9 cellular contexts compared by ENCODE assay signal in the genomic region with DNA sequence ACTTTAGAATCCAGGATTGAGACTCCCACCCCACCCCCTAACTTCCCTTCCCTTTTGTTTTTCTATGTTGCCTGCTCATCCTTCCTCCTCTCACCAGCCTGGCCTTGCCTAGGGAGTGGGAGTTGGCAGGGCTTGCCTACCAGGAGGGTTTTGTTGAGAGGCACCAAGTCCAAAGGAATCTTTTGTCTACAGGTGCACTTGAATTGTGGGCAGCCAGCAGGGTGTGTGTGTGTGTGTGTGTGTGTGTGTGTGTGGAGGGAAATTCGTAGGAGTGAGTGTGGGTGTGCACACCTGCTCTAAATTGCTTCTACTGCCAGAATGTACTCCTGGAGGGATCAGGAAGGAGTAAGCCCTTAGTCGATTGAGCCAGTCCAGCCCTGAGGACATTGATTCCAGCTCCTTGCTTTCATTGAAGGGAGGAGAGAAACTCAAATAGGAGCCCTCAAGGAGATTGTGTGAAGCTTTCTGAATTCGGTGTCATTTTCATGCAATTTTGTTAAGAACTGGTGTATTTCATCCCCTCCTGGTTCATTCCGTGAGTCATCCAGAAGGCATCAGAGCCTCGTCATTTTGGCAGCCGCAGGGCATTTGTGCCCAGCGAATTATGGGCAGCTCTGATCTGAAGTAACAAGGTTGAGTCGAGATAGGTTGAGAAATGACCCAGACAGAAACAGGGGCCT.
A peak's percentile ranks its signal among the peaks of the same experiment; 100 is the strongest.
DNase-seq lines count a peak whose midpoint lies in the region; ATAC-seq and TF ChIP-seq lines count a peak whose summit lies in the region.
"Had no signal": no experiment of that assay in that cellular context is flagged by ENCODE, and none has a peak within 500 bp of the region (broad histone marks: within the 10 kb centered on the region; RNA-seq: fewer than 3 reads in every experiment).

No MANE protein-coding gene starts in this region.

- TF ChIP-seq CTCF in H9 (conservative IDR thresholded peaks at IDR 0.05): no peak
- no peak for TF ChIP-seq CTCF in natural killer cell (IDR thresholded peaks at IDR 0.05)
- no peak for TF ChIP-seq CTCF in A673 (conservative IDR thresholded peaks at IDR 0.05; ENCODE audit: low read depth, low read length)

- no peaks in the 10 kb centered on the region for H3K79me2 ChIP-seq in H9 (ENCODE audit: insufficient read depth, low read length)

- H3K4me2 ChIP-seq in H9 (ENCODE audit: insufficient read depth, insufficient read length, low read length): no peak overlapping the region
- H3K4me2 ChIP-seq in neuronal stem cell (ENCODE audit: insufficient read depth, low read length, poor library complexity, severe bottlenecking): no peak overlapping the region

- no peak overlapping the region for H3K4me3 ChIP-seq in neuronal stem cell (ENCODE audit: low read length in 2 of 2)
- no peak overlapping the region for H3K4me3 ChIP-seq in A673 (ENCODE audit: low read depth, low read length, poor library complexity, severe bottlenecking)

- H3K14ac ChIP-seq in H9 (ENCODE audit: insufficient read depth, low read length): peak overlapping the region; percentile 59; the same call in 1 of the 2 replicates
- H3K14ac ChIP-seq in neuronal stem cell (ENCODE audit: low read length): no peak overlapping the region

- DNase-seq in A172 (ENCODE audit: low spot score) (peak; percentile 91), H9 (no peak), inferior parietal cortex (ENCODE audit: extremely low spot score) (peak; percentile 35), natural killer cell (no peak), neuronal stem cell (ENCODE audit: low spot score) (no peak), A673 (ENCODE audit: low spot score) (no peak)
- DNase-seq: activated naive CD4-positive, alpha-beta T cell treated with Interleukin-2 at 50 U/mL for 16 hours had no signal

- H3K9me3 ChIP-seq in H9 (ENCODE audit: control insufficient read depth, low read depth, low read length) (no peaks in the 10 kb centered on the region), neuronal stem cell (replicated peaks in 1 of 2; ENCODE audit: control insufficient read depth in 2 of 2, insufficient read depth in 1 of 2, low read depth in 1 of 2, low read length in 2 of 2) (peaks cover 0 to 2% of the 10 kb centered on the region in 2 donors), A673 (ENCODE audit: low read depth, low read length, poor library complexity, severe bottlenecking) (no peaks in the 10 kb centered on the region)

- intact Hi-C loops in natural killer cell (cut with micrococcal nuclease) (no loop called here), A673 (cut with micrococcal nuclease; ENCODE audit: unreplicated experiment) (no loop called here)

- H3K27me3 ChIP-seq in H9 (ENCODE audit: insufficient read depth, low read length) (no peaks in the 10 kb centered on the region), neuronal stem cell (ENCODE audit: control insufficient read depth in 3 of 3, insufficient read depth in 3 of 3, low read depth in 1 of 3, low read length in 3 of 3) (no peaks in the 10 kb centered on the region), A673 (replicated peaks; ENCODE audit: insufficient read depth, low read depth, low read length, poor library complexity) (no peaks in the 10 kb centered on the region)

- H3K4ac ChIP-seq in H9 (ENCODE audit: low read depth, low read length): no peak overlapping the region
- H3K4ac ChIP-seq in neuronal stem cell (ENCODE audit: low read length): no peak overlapping the region

- BruUV-seq in A673 (replicated peaks; lab: Mats Ljungman, UMichigan): no TSS peak

- no peaks in the 10 kb centered on the region for H3K79me1 ChIP-seq in H9 (ENCODE audit: insufficient read depth, low read depth, low read length, poor library complexity, severe bottlenecking)
- no peaks in the 10 kb centered on the region for H3K79me1 ChIP-seq in neuronal stem cell (ENCODE audit: low read depth, low read length)

- ATAC-seq in natural killer cell: no peak
- no peak for ATAC-seq in HG03135 (IDR thresholded peaks at IDR 0.05; ENCODE audit: unreplicated experiment)

- peaks cover 2 to 5% (median 3%) of the 10 kb centered on the region in 3 experiments; a peak in 6 of 7 replicates for H3K36me3 Mint-ChIP-seq in H9 (ENCODE audit: insufficient read depth in 1 of 3, low read depth in 3 of 3)
- H3K36me3 Mint-ChIP-seq in natural killer cell: no peaks in the 10 kb centered on the region

- no peaks in the 10 kb centered on the region for H3K23me2 ChIP-seq in H9 (ENCODE audit: insufficient read length, low read depth, low read length, poor library complexity, severe bottlenecking)

- H3K27me3 Mint-ChIP-seq in H9 (ENCODE audit: low read depth) (no peaks in the 10 kb centered on the region), natural killer cell (ENCODE audit: low read depth in 2 of 2) (no peaks in the 10 kb centered on the region)

- H3K23ac ChIP-seq in H9 (ENCODE audit: insufficient read length, low read depth, low read length) (no peak overlapping the region), neuronal stem cell (ENCODE audit: low read depth, low read length, poor library complexity) (no peak overlapping the region)

- H3K27ac ChIP-seq in H9 (ENCODE audit: insufficient read length, low read depth, low read length): no peak overlapping the region
- H3K27ac ChIP-seq in angular gyrus (ENCODE audit: low read depth, low read length): peak overlapping the region; percentile 80
- H3K27ac ChIP-seq in neuronal stem cell (replicated peaks; ENCODE audit: low read length): no peak overlapping the region
- H3K27ac ChIP-seq in A673 (ENCODE audit: low read depth, low read length, poor library complexity, severe bottlenecking): no peak overlapping the region

- H3K27ac Mint-ChIP-seq in H9: peak overlapping the region in 1 of 3 experiments; percentile 62; a peak in 2 of 7 replicates
- peak overlapping the region in 1 of 2 donors; percentile 25 for H3K27ac Mint-ChIP-seq in natural killer cell

- H2BK5ac ChIP-seq in H9 (ENCODE audit: insufficient read length, low read length) (no peak overlapping the region), neuronal stem cell (ENCODE audit: low read length) (no peak overlapping the region)

- H2AFZ ChIP-seq in H9 (ENCODE audit: low read length): no peak overlapping the region
- H2AFZ ChIP-seq in neuronal stem cell (ENCODE audit: low read length): no peak overlapping the region

- POLR2A ChIA-PET in A673 (lab: Charles Lee; ENCODE audit: low non-redundant PET): interaction anchor here (0.6 kb wide), 1 partner anchor 21 kb away, joined by 10 read pairs; no protein-coding TSS in a partner anchor

- H3T11ph ChIP-seq in H9 (ENCODE audit: low read length): no peak overlapping the region

- H3K9ac ChIP-seq in H9 (ENCODE audit: extremely low read depth, insufficient read length, low read length): no peak overlapping the region
- no peak overlapping the region for H3K9ac ChIP-seq in neuronal stem cell (ENCODE audit: low read depth, low read length, poor library complexity)

- peaks cover 14 to 16% of the 10 kb centered on the region in 2 experiments for H3K4me1 Mint-ChIP-seq in H9
- peaks cover 66 to 68% of the 10 kb centered on the region in 2 donors for H3K4me1 Mint-ChIP-seq in natural killer cell

- H2BK20ac ChIP-seq in H9 (ENCODE audit: low read depth, low read length, poor library complexity, severe bottlenecking): no peak overlapping the region

- H3K18ac ChIP-seq in H9 (ENCODE audit: insufficient read length, low read depth, low read length) (peak overlapping the region; percentile 27), neuronal stem cell (ENCODE audit: low read length) (no peak overlapping the region)

- no peak overlapping the region for H4K5ac ChIP-seq in H9 (ENCODE audit: insufficient read length, low read depth, low read length)

- no peak overlapping the region for H3K56ac ChIP-seq in H9 (ENCODE audit: insufficient read length, low read depth, low read length)

- WGBS in H9 (ENCODE audit: extremely low coverage, insufficient read length, low lambda C conversion rate): no CpG with 5 or more reads among the region's 8 CpGs
- WGBS in neuronal stem cell (ENCODE audit: extremely low coverage in 2 of 2, insufficient read length in 2 of 2, insufficient replicate concordance in 1 of 2), 2 donors: no CpG with 5 or more reads among the region's 8 CpGs

- H4K91ac ChIP-seq in H9 (ENCODE audit: insufficient read length, low read depth, low read length) (no peak overlapping the region), neuronal stem cell (ENCODE audit: low read depth, low read length, poor library complexity) (no peak overlapping the region)

- H3K36me3 ChIP-seq in neuronal stem cell (replicated peaks in 1 of 2; ENCODE audit: control insufficient read depth in 2 of 2, insufficient read depth in 2 of 2, low read length in 2 of 2): no peaks in the 10 kb centered on the region
- no peaks in the 10 kb centered on the region for H3K36me3 ChIP-seq in A673 (ENCODE audit: insufficient read depth, low read length, poor library complexity, severe bottlenecking)

- no peak overlapping the region for H2BK12ac ChIP-seq in H9 (ENCODE audit: insufficient read length, low read depth, low read length)
- no peak overlapping the region for H2BK12ac ChIP-seq in neuronal stem cell (ENCODE audit: low read length)

- peaks cover 3 to 5% of the 10 kb centered on the region in 2 experiments; a peak in 4 of 5 replicates for H3K9me3 Mint-ChIP-seq in H9
- H3K9me3 Mint-ChIP-seq in natural killer cell: no peaks in the 10 kb centered on the region

- no peak overlapping the region for H2BK120ac ChIP-seq in H9 (ENCODE audit: low read depth, low read length, poor library complexity, severe bottlenecking)
- no peak overlapping the region for H2BK120ac ChIP-seq in neuronal stem cell (ENCODE audit: low read depth, low read length)

- H3K4me3 Mint-ChIP-seq in H9 (no peak overlapping the region), natural killer cell (no peak overlapping the region)

- CTCF ChIA-PET in A673 (lab: Charles Lee): no interaction called here

- no peak overlapping the region for H2BK15ac ChIP-seq in H9 (ENCODE audit: low read depth, low read length)
- H2BK15ac ChIP-seq in neuronal stem cell (ENCODE audit: low read length): no peak overlapping the region

- peaks cover 3% of the 10 kb centered on the region; the same call in 1 of the 2 replicates for H3K4me1 ChIP-seq in H9 (ENCODE audit: insufficient read depth, low read length)
- peaks cover 0 to 14% of the 10 kb centered on the region in 2 donors for H3K4me1 ChIP-seq in neuronal stem cell (ENCODE audit: control insufficient read depth in 2 of 2, insufficient read depth in 1 of 2, low read depth in 1 of 2, low read length in 2 of 2)
- no peaks in the 10 kb centered on the region for H3K4me1 ChIP-seq in A673 (ENCODE audit: insufficient read depth, low read length, poor library complexity, severe bottlenecking)

- no peak overlapping the region for H2AK5ac ChIP-seq in H9 (ENCODE audit: insufficient read length, low read length)
- no peak overlapping the region for H2AK5ac ChIP-seq in neuronal stem cell (ENCODE audit: low read depth, low read length)

- no peak overlapping the region for H4K8ac ChIP-seq in H9 (replicated peaks; ENCODE audit: insufficient read length, low read depth, low read length)
- no peak overlapping the region for H4K8ac ChIP-seq in neuronal stem cell (ENCODE audit: low read depth, low read length)

- no peaks in the 10 kb centered on the region for H4K20me1 ChIP-seq in H9 (ENCODE audit: control insufficient read depth, insufficient read depth, insufficient read length)

Comparison
In these comparisons a context has a peak if more than half of its experiments do, and no peak if none do; other contexts are left out.
1. DNase-seq: peak in A172 (single experiment) and inferior parietal cortex (single experiment); none in H9 (single experiment), natural killer cell (single experiment), neuronal stem cell (single experiment) and A673 (single experiment).